In genomic region chr3:75453328-75453727, GRCh38 we compare ENCODE assay signal across 8 cellular contexts.
A peak's percentile ranks its signal among the peaks of the same experiment; 100 is the strongest.
DNase-seq lines count a peak whose midpoint lies in the region; TF ChIP-seq lines count a peak whose summit lies in the region.
"Not testable (repeated sequence)": the region's sequence is repeated elsewhere in the genome, so short reads cannot be mapped to it uniquely, and the experiment has no call there.

No MANE protein-coding gene starts in this region.

- not testable (repeated sequence) for TF ChIP-seq CTCF in stomach (IDR thresholded peaks at IDR 0.05)

- intact Hi-C loops in stomach (cut with DNase I; ENCODE audit: low total_unique reads): not testable (repeated sequence)

- not testable (repeated sequence) for H3K9me3 ChIP-seq in stomach

- H3K4me3 ChIP-seq in stomach: not testable (repeated sequence)

- not testable (repeated sequence) for H3K4me1 ChIP-seq in stomach

- 31 to 46% (median 45%) methylated on average over 11 of the region's 11 CpGs for WGBS in stomach, 5 donors

- not testable (repeated sequence) for TF ChIP-seq RAD21 in Ishikawa (IDR thresholded peaks at IDR 0.05; ENCODE audit: low read depth)

- not testable (repeated sequence) for H3K27ac ChIP-seq in stomach

- not testable (repeated sequence) for TF ChIP-seq POLR2A in stomach (IDR thresholded peaks at IDR 0.05)

- H3K27me3 ChIP-seq in stomach: not testable (repeated sequence)

- DNase-seq in COR-L47 (lab: John Stamatoyannopoulos, UW): peak; percentile 88
- peak; percentile 39 for DNase-seq in NCI-H1694 (lab: John Stamatoyannopoulos, UW)
- peak; percentile 93 for DNase-seq in NCI-H345 (lab: John Stamatoyannopoulos, UW)
- DNase-seq in SHP77 (lab: John Stamatoyannopoulos, UW): peak; percentile 65 to 86
- DNase-seq in dermis blood vessel endothelial cell: peak; percentile 53
- DNase-seq in inferior parietal cortex (ENCODE audit: extremely low spot score): peak; percentile 26
- peak; percentile 31 for DNase-seq in stomach

- not testable (repeated sequence) for H3K36me3 ChIP-seq in stomach

- TF ChIP-seq EP300 in Ishikawa (IDR thresholded peaks at IDR 0.05; ENCODE audit: borderline replicate concordance): 0 out of 2 replicates have a peak, but pooled peaks have one; percentile 14
- not testable (repeated sequence) for TF ChIP-seq EP300 in stomach (IDR thresholded peaks at IDR 0.05)

TF ChIP-seq in Ishikawa, 13 proteins besides CTCF, POLR2A, EP300 and RAD21:
- TF ChIP-seq TEAD4 (IDR thresholded peaks at IDR 0.05) (0 out of 2 replicates have a peak, but pooled peaks have one; percentile 27), TCF12 (IDR thresholded peaks at IDR 0.05; ENCODE audit: low read depth) (peak; percentile 40; the same call in 1 of the 2 replicates), NFIC (IDR thresholded peaks at IDR 0.05) (peak; percentile 86)

Comparison
In these comparisons a context has a peak if more than half of its experiments do, and no peak if none do; other contexts are left out.
1. DNase-seq: peak in every context shown above with its lines; median percentile 93 in NCI-H345; 88 in COR-L47; 76 in SHP77; 53 in dermis blood vessel endothelial cell; 39 in NCI-H1694; 31 in stomach; 26 in inferior parietal cortex.